18 cellular contexts compared by ENCODE assay signal in genomic region chr2:66448592-66448991, GRCh38. TPM values are rescaled to one million over a fixed set of nuclear protein-coding genes. Genes with fewer than 3 reads are reported as not detected.
DNase-seq lines count a peak whose midpoint lies in the region; ATAC-seq, FAIRE-seq and TF ChIP-seq lines count a peak whose summit lies in the region.
"Had no signal": no experiment of that assay in that cellular context is flagged by ENCODE, and none has a peak within 500 bp of the region (broad histone marks: within the 10 kb centered on the region; RNA-seq: fewer than 3 reads in every experiment).

No MANE protein-coding gene starts in this region.

- no peak overlapping the region for H2AFZ ChIP-seq in hepatocyte
- H2AFZ ChIP-seq: PC-9 had no signal

- no peaks in the 10 kb centered on the region for H3K36me3 Mint-ChIP-seq in activated naive CD4-positive, alpha-beta T cell treated with anti-CD3 and anti-CD28 coated beads for 36 hours (ENCODE audit: low read depth)
- H3K36me3 Mint-ChIP-seq: CD8-positive, alpha-beta memory T cell had no signal

- DNase-seq in AG04450 (ENCODE audit: low read depth, low spot score): no peak
- peak; percentile 22 for DNase-seq in MV-4-11 (lab: John Stamatoyannopoulos, UW)
- no peak for DNase-seq in hepatocyte (ENCODE audit: low spot score)
- no peak for DNase-seq in pancreas
- no peak for DNase-seq in DMS79 treated with DMSO at 0.1 percent for 48 hours (lab: John Stamatoyannopoulos, UW)
- DNase-seq in AML-193 (lab: John Stamatoyannopoulos, UW): no peak
- DNase-seq in occipital lobe (lab: John Stamatoyannopoulos, UW): no peak
- no peak for DNase-seq in activated naive CD4-positive, alpha-beta T cell treated with anti-CD3 and anti-CD28 coated beads for 36 hours
- DNase-seq: CD8-positive, alpha-beta memory T cell; GOT3; KG1; NCI-H1105 treated with DMSO at 0.1 percent for 48 hours; NCI-H2029; NCI-H2171 treated with DMSO at 0.1 percent for 48 hours; NCI-H774; PC-9; SJCRH30 had no signal

- H3K4me1 Mint-ChIP-seq in activated naive CD4-positive, alpha-beta T cell treated with anti-CD3 and anti-CD28 coated beads for 36 hours (ENCODE audit: low read depth): no peaks in the 10 kb centered on the region
- H3K4me1 Mint-ChIP-seq: CD8-positive, alpha-beta memory T cell had no signal

- H3K27ac Mint-ChIP-seq in activated naive CD4-positive, alpha-beta T cell treated with anti-CD3 and anti-CD28 coated beads for 36 hours: no peak overlapping the region
- H3K27ac Mint-ChIP-seq: CD8-positive, alpha-beta memory T cell had no signal

- H3K9me2 ChIP-seq in hepatocyte (replicated peaks; ENCODE audit: insufficient read depth): no peaks in the 10 kb centered on the region

- H3K9me3 ChIP-seq in AG04450 (ENCODE audit: control insufficient read depth, insufficient read depth, low read length) (no peaks in the 10 kb centered on the region; the same call in 1 of the 2 replicates), hepatocyte (ENCODE audit: low read depth) (no peaks in the 10 kb centered on the region), pancreas (no peaks in the 10 kb centered on the region)
- H3K9me3 ChIP-seq: SJCRH30 had no signal

- H3K9me3 Mint-ChIP-seq in activated naive CD4-positive, alpha-beta T cell treated with anti-CD3 and anti-CD28 coated beads for 36 hours: no peaks in the 10 kb centered on the region

- intact Hi-C loops in pancreas (cut with DNase I): loop anchor here in 1 of 3 donors (10.0 kb wide), 1 partner anchor 126 kb away; no protein-coding TSS in a partner anchor
- intact Hi-C loops in activated naive CD4-positive, alpha-beta T cell treated with anti-CD3 and anti-CD28 coated beads for 36 hours (cut with micrococcal nuclease): no loop called here

- no peaks in the 10 kb centered on the region for H3K36me3 ChIP-seq in hepatocyte (replicated peaks; ENCODE audit: insufficient read depth, low read depth)
- peaks cover 0 to 7% (median 0%) of the 10 kb centered on the region in 3 donors for H3K36me3 ChIP-seq in pancreas
- H3K36me3 ChIP-seq: BLaER1 treated with 17β-estradiol and CSF1 and Interleukin-3, amounts not matched to agents 10 nM and 100 nM had no signal

- no peaks in the 10 kb centered on the region for H3K4me1 ChIP-seq in hepatocyte (ENCODE audit: insufficient read depth)
- peaks cover 38 to 49% (median 48%) of the 10 kb centered on the region in 3 donors for H3K4me1 ChIP-seq in pancreas
- H3K4me1 ChIP-seq: BLaER1 treated with 17β-estradiol and CSF1 and Interleukin-3, amounts not matched to agents 10 nM and 100 nM; SJCRH30 had no signal

- H3K27me3 ChIP-seq in AG04450 (ENCODE audit: control insufficient read depth, insufficient read depth, low read length) (no peaks in the 10 kb centered on the region), hepatocyte (no peaks in the 10 kb centered on the region), pancreas (no peaks in the 10 kb centered on the region)

- 68% methylated on average over 1 of the region's 1 CpG for WGBS in hepatocyte (ENCODE audit: low lambda C conversion rate, missing lambda C conversion rate)
- WGBS in pancreas, 2 donors: 9 to 11% methylated on average over 1 of the region's 1 CpG

- peak overlapping the region; percentile 17; the same call in 1 of the 2 replicates for H3K4me3 ChIP-seq in AG04450 (ENCODE audit: low read depth, low read length)
- no peak overlapping the region for H3K4me3 ChIP-seq in hepatocyte
- H3K4me3 ChIP-seq in pancreas: no peak overlapping the region
- H3K4me3 ChIP-seq: BLaER1 treated with 17β-estradiol and CSF1 and Interleukin-3, amounts not matched to agents 10 nM and 100 nM; PC-9; SJCRH30 had no signal

- ATAC-seq in pancreas: no peak

- no peak overlapping the region for H3K4me3 Mint-ChIP-seq in activated naive CD4-positive, alpha-beta T cell treated with anti-CD3 and anti-CD28 coated beads for 36 hours
- H3K4me3 Mint-ChIP-seq: CD8-positive, alpha-beta memory T cell had no signal

- FAIRE-seq in pancreas (lab: Jason Lieb, UNC): no peak

- CTCF ChIA-PET in AG04450 (lab: Charles Lee): interaction anchor here (1.0 kb wide), 1 partner anchor 21 kb away, joined by 3 read pairs; no protein-coding TSS in a partner anchor
- CTCF ChIA-PET in activated naive CD4-positive, alpha-beta T cell treated with anti-CD3 and anti-CD28 coated beads for 36 hours (lab: Charles Lee): no interaction called here

- no peaks in the 10 kb centered on the region for H4K20me1 ChIP-seq in hepatocyte (ENCODE audit: insufficient read depth, poor library complexity, severe bottlenecking)
- H4K20me1 ChIP-seq: BLaER1 treated with 17β-estradiol and CSF1 and Interleukin-3, amounts not matched to agents 10 nM and 100 nM had no signal

- H3K79me2 ChIP-seq in hepatocyte: peaks cover 80% of the 10 kb centered on the region

- POLR2A ChIA-PET in AG04450 (lab: Yijun Ruan, JAX): interaction anchor here (0.6 to 6.2 kb wide), 2 partner anchors 12 to 131 kb away, joined by 3 to 113 read pairs; partner anchors contain the start of gene MEIS1

- H3K27ac ChIP-seq in AG04450 (ENCODE audit: low read depth, low read length) (no peak overlapping the region), hepatocyte (peak overlapping the region; percentile 93), pancreas (peak overlapping the region in 3 of 4 donors; percentile 48 to 99 (median 94))
- H3K27ac ChIP-seq: BLaER1 treated with 17β-estradiol and CSF1 and Interleukin-3, amounts not matched to agents 10 nM and 100 nM; PC-9; SJCRH30 had no signal

- no peak for TF ChIP-seq CTCF in AG04450 (IDR thresholded peaks at IDR 0.05; ENCODE audit: low read depth, low read length)
- TF ChIP-seq CTCF in hepatocyte (IDR thresholded peaks at IDR 0.05; ENCODE audit: poor library complexity): no peak
- no peak for TF ChIP-seq CTCF in pancreas (IDR thresholded peaks at IDR 0.05)

- H3K27me3 Mint-ChIP-seq in activated naive CD4-positive, alpha-beta T cell treated with anti-CD3 and anti-CD28 coated beads for 36 hours (ENCODE audit: low read depth): peaks cover 23% of the 10 kb centered on the region

- H3K4me2 ChIP-seq in hepatocyte: peak overlapping the region; percentile 87
- H3K4me2 ChIP-seq: BLaER1 treated with 17β-estradiol and CSF1 and Interleukin-3, amounts not matched to agents 10 nM and 100 nM; PC-9 had no signal

RNA-seq across cellular contexts. Expression of gene MEIS1, which starts 13.7 kb away (rescaled TPM):
- polyA plus RNA-seq in AG04450 (2011; rRNA removed) (87.2 and 107 TPM in 2 replicates), hepatocyte (29.6 and 35.3 TPM in 2 replicates), pancreas (10 to 100 TPM; 41.3 to 57.7 TPM)
- polyA minus RNA-seq in AG04450 (2011; rRNA and poly(A)+ RNA removed): 505 and 558 TPM in 2 replicates
- total RNA-seq in hepatocyte (32.8 and 35.5 TPM in 2 replicates), pancreas (100 to 1,000 TPM in 1 of 6 donors, 10 to 100 TPM in 5; 48.6 to 129 (median 60.3) TPM), occipital lobe (20.7 TPM)
- not detected for total RNA-seq in activated naive CD4-positive, alpha-beta T cell treated with anti-CD3 and anti-CD28 coated beads for 36 hours
- total RNA-seq: CD8-positive, alpha-beta memory T cell had no signal
- polyA plus RNA-seq: CD8-positive, alpha-beta memory T cell had no signal

Comparison
In these comparisons a context has a peak if more than half of its experiments do, and no peak if none do; other contexts are left out.
1. RNA of gene MEIS1, which starts 13.7 kb away (total RNA-seq): 48.6 to 129 TPM in pancreas, 32.8 to 35.5 TPM in hepatocyte and 20.7 TPM in occipital lobe (single experiment); not detected in activated naive CD4-positive, alpha-beta T cell treated with anti-CD3 and anti-CD28 coated beads for 36 hours; every median in the first group is over 10 times any median in the second.